9 cellular contexts compared by ENCODE assay signal in the genomic region with DNA sequence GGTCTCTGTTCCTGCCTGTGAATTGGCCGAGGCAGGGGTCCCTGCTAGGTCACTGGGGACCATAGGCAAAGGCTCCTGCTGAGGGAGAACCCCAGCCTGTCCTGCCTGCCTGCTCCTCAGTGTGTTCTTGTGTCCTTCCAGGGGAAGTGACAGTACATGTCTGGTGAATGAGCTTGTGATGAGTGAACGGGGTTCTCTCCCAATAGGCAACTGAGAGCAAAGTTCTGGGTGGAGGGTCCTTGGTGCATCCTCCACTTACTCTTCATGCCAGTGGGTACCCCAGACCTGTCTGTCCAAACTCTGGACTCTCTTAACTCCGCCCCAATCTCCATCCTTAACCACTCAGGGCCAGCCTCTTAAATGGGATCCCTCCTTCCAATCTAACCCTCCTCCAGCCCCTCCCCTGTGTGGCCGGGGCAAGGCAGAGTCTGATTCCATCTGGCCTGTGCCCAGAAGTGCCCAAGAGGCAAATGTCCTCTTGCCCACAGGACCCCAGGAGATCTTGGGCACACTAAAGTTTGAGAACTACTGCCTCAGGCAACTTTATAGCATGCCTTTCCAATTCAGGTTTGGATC. TPM values are rescaled to one million over a fixed set of nuclear protein-coding genes. Genes with fewer than 3 reads are reported as not detected.
A peak's percentile ranks its signal among the peaks of the same experiment; 100 is the strongest.
DNase-seq lines count a peak whose midpoint lies in the region; ATAC-seq, FAIRE-seq and TF ChIP-seq lines count a peak whose summit lies in the region.
"Had no signal": no experiment of that assay in that cellular context is flagged by ENCODE, and none has a peak within 500 bp of the region (broad histone marks: within the 10 kb centered on the region; RNA-seq: fewer than 3 reads in every experiment).

No MANE protein-coding gene starts in this region.

- no peak for TF ChIP-seq POLR2A in H54 (IDR thresholded peaks at IDR 0.05; ENCODE audit: low read depth, low read length)

- FAIRE-seq in H54 (lab: Jason Lieb, UNC), result no peak

- H3K4me3 Mint-ChIP-seq in Caco-2 (ENCODE audit: unreplicated experiment), result peak overlapping the region; percentile 40

- H3K4me1 ChIP-seq in Caco-2, result no peaks in the 10 kb centered on the region
- peaks cover 19% of the 10 kb centered on the region; the same call in 1 of the 2 replicates for H3K4me1 ChIP-seq in PC-9 (replicated peaks; ENCODE audit: insufficient read depth)
- H3K4me1 ChIP-seq in duodenal mucosa (ENCODE audit: control insufficient read depth in 1 of 2, insufficient read depth in 2 of 2, low read length in 2 of 2), result peaks cover 16 to 17% of the 10 kb centered on the region in 2 donors
- H3K4me1 ChIP-seq in foreskin keratinocyte, result no peaks in the 10 kb centered on the region

- H3K27me3 ChIP-seq in Caco-2 (replicated peaks; ENCODE audit: control insufficient read depth, insufficient read depth, low read length) (no peaks in the 10 kb centered on the region), PC-9 (ENCODE audit: insufficient read depth, low read depth) (no peaks in the 10 kb centered on the region), duodenal mucosa (ENCODE audit: control insufficient read depth in 1 of 2, insufficient read depth in 2 of 2, low read length in 2 of 2) (no peaks in the 10 kb centered on the region), foreskin keratinocyte (no peaks in the 10 kb centered on the region)

- H3K9me3 ChIP-seq in Caco-2, result no peaks in the 10 kb centered on the region
- no peaks in the 10 kb centered on the region for H3K9me3 ChIP-seq in PC-9 (ENCODE audit: insufficient read depth, low read depth)
- no peaks in the 10 kb centered on the region for H3K9me3 ChIP-seq in duodenal mucosa (ENCODE audit: control insufficient read depth in 1 of 2, low read length in 2 of 2)

- POLR2A ChIA-PET in Caco-2 (lab: Charles Lee) (no interaction called here), PC-9 (lab: Charles Lee; ENCODE audit: unreplicated experiment) (no interaction called here)

- BruUV-seq in Caco-2 (replicated peaks; lab: Mats Ljungman, UMichigan), result TSS peak; percentile 25
- TSS peak; percentile 22 for BruUV-seq in PC-9 (replicated peaks; lab: Mats Ljungman, UMichigan)

- H3K36me3 ChIP-seq in Caco-2 (ENCODE audit: control insufficient read depth, insufficient read depth, low read length) (no peaks in the 10 kb centered on the region), PC-9 (ENCODE audit: low read depth) (no peaks in the 10 kb centered on the region), duodenal mucosa (ENCODE audit: control insufficient read depth in 1 of 2, insufficient read depth in 2 of 2, low read length in 2 of 2) (peaks cover 9 to 38% of the 10 kb centered on the region in 2 donors)

- H3K27me3 Mint-ChIP-seq in Caco-2 (ENCODE audit: insufficient read depth, unreplicated experiment), result no peaks in the 10 kb centered on the region

- ATAC-seq in GM18867 (IDR thresholded peaks at IDR 0.05; ENCODE audit: unreplicated experiment) (no peak), foreskin keratinocyte (no peak)

- no peak overlapping the region for H3K27ac ChIP-seq in PC-9
- no peak overlapping the region for H3K27ac ChIP-seq in duodenal mucosa (ENCODE audit: low read depth, low read length)
- H3K27ac ChIP-seq in foreskin keratinocyte, result no peak overlapping the region
- H3K27ac ChIP-seq: KMS-11 had no signal

- H4K20me1 ChIP-seq in PC-9 (ENCODE audit: insufficient read depth), result no peaks in the 10 kb centered on the region

- CTCF ChIA-PET in Caco-2 (lab: Charles Lee), result no interaction called here
- CTCF ChIA-PET in PC-9 (lab: Charles Lee), result no interaction called here

- DNase-seq in Caco-2 (no peak), PC-9 (no peak), posterior vena cava (ENCODE audit: low spot score) (peak; percentile 56), H54 (ENCODE audit: insufficient read length, low spot score) (no peak), SIG-M5 treated with dmso at 0.1 percent for 504 hours (lab: John Stamatoyannopoulos, UW; ENCODE audit: unreplicated experiment) (no peak), foreskin keratinocyte (no peak)

- no peaks in the 10 kb centered on the region for H3K4me1 Mint-ChIP-seq in Caco-2 (ENCODE audit: low read depth, unreplicated experiment)

- H3K79me2 ChIP-seq in PC-9 (ENCODE audit: low read depth), result no peaks in the 10 kb centered on the region

- no peaks in the 10 kb centered on the region for H3K9me3 Mint-ChIP-seq in Caco-2 (ENCODE audit: unreplicated experiment)

- H3K4me3 ChIP-seq in Caco-2 (ENCODE audit: low read depth, low read length), result no peak overlapping the region
- no peak overlapping the region for H3K4me3 ChIP-seq in PC-9
- H3K4me3 ChIP-seq in duodenal mucosa (ENCODE audit: low read depth in 1 of 2, low read length in 2 of 2), result peak overlapping the region; percentile 91 to 94

- peaks cover 4% of the 10 kb centered on the region for H3K36me3 Mint-ChIP-seq in Caco-2 (ENCODE audit: insufficient read depth, unreplicated experiment)

- no peaks in the 10 kb centered on the region for H3K9me2 ChIP-seq in PC-9 (ENCODE audit: insufficient read depth)

- H3F3A ChIP-seq in PC-9 (ENCODE audit: insufficient read depth, low read depth), result peaks cover 14% of the 10 kb centered on the region; the same call in 1 of the 2 replicates

- peak overlapping the region; percentile 92; the same call in 1 of the 2 replicates for H3K4me2 ChIP-seq in PC-9
- H3K4me2 ChIP-seq: KMS-11 had no signal

- TF ChIP-seq CTCF in Caco-2 (IDR thresholded peaks at IDR 0.05; ENCODE audit: insufficient read depth in 1 of 2, low read depth in 1 of 2, low read length in 1 of 2, severe bottlenecking in 1 of 2, unreplicated experiment in 1 of 2) (no peak), PC-9 (conservative IDR thresholded peaks at IDR 0.05) (no peak), foreskin keratinocyte (conservative IDR thresholded peaks at IDR 0.05) (no peak)

- intact Hi-C loops in Caco-2 (cut with micrococcal nuclease; ENCODE audit: unreplicated experiment), result loop anchor here (5.0 kb wide), 1 partner anchor 104 kb away; no protein-coding TSS in a partner anchor
- intact Hi-C loops in PC-9 (cut with micrococcal nuclease; ENCODE audit: unreplicated experiment), result no loop called here
- intact Hi-C loops in posterior vena cava (cut with DNase I), result no loop called here

- no peak overlapping the region for H2AFZ ChIP-seq in PC-9

- peak overlapping the region in 1 of 2 donors; percentile 87 for H3K9ac ChIP-seq in duodenal mucosa (ENCODE audit: low read depth in 1 of 2, low read length in 2 of 2)
- H3K9ac ChIP-seq: KMS-11 had no signal

- no peak overlapping the region for H3K27ac Mint-ChIP-seq in Caco-2 (ENCODE audit: unreplicated experiment)

RNA-seq across cellular contexts. Expression of a gene that starts 2.0 kb away (rescaled TPM):
- total RNA-seq in Caco-2 (2022), result 8.9 and 10.4 TPM in 2 replicates
- total RNA-seq in PC-9 (2021), result 4.9 and 5.7 TPM in 2 replicates
- total RNA-seq in posterior vena cava, result 1 to 10 TPM; 4.3 to 8.2 TPM
- total RNA-seq in foreskin keratinocyte, result 4.4 and 4.7 TPM in 2 replicates
- polyA plus RNA-seq in foreskin keratinocyte, result 4.6 and 5.2 TPM in 2 replicates

RNA-seq across cellular contexts. Expression of a gene that starts 26.9 kb away (rescaled TPM):
- total RNA-seq in Caco-2 (2022) (11.3 and 11.7 TPM in 2 replicates), PC-9 (2021) (26.5 and 29.2 TPM in 2 replicates), posterior vena cava (under 1 TPM in 1 of 2 donors, not detected in 1; 0.33 TPM), foreskin keratinocyte (0.42 and 0.48 TPM in 2 replicates)
- polyA plus RNA-seq in foreskin keratinocyte, result 0.48 and 0.63 TPM in 2 replicates

RNA-seq across cellular contexts. Expression of a gene that starts 47.4 kb away (rescaled TPM):
- 56.1 and 71.0 TPM in 2 replicates for total RNA-seq in Caco-2 (2022)
- 21.1 and 29.1 TPM in 2 replicates for total RNA-seq in PC-9 (2021)
- 10 to 100 TPM; 20.8 to 21.1 TPM for total RNA-seq in posterior vena cava
- 29.4 and 38.8 TPM in 2 replicates for total RNA-seq in foreskin keratinocyte
- 30.5 and 41.4 TPM in 2 replicates for polyA plus RNA-seq in foreskin keratinocyte

Comparison
In these comparisons a context has a peak if more than half of its experiments do, and no peak if none do; other contexts are left out.
1. H3K4me3 ChIP-seq: peak in duodenal mucosa (2 of 2); none in Caco-2 (single experiment) and PC-9 (single experiment).